In the genomic region with DNA sequence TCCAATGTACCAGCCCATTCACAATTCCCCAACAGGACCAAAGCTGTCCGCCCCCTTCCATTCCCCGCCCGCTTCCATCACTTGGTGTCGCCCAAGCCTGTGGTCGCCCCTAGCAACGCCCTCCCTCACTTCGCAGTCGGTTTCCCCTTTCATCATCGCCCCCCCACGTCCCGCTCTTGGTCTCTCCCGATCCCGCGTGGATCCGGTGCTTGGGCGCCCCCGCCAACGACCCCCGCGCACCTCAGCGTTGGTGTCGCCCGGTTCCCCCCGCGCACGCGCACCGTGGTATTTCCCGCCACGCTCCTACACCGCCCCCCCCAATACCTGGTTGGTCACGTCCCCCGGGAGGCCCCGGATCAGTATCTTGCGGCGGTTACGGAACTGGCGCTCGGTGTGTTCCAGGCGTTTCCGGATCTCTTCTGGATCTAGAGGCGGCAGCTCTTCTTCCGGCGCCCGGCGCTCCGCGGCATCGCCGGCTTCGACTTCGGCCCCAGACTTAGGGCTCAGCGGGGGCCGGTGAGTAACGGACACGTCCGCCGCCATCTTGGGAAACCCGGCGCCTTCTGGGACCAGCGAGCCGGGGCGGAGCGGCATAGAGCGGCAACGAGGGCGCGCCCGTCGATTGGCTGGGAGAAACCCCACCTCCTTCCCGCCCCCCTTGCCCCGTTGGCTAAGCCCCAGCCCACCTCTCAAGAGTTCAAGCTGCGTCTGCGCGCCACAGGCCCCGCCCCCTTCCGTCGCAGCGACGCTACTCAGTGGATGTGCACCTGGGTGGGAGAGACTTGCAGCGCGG, we compare ENCODE assay signal across 1 cellular context.
TF ChIP-seq lines count a peak whose summit lies in the region.

Gene RAVER1 (minus strand): TSS at position 565 of the 793 bp plus-strand sequence. CDS start 22 bp downstream, at position 543.

TF ChIP-seq in K562, 482 proteins besides CTCF, POLR2A, EP300 and RAD21 (continued from another document and continues in another):
- TF ChIP-seq CLOCK (CRISPR knock-in tag; IDR thresholded peaks at IDR 0.05; ENCODE audit: borderline replicate concordance), result no peak
- TF ChIP-seq PHF20 (IDR thresholded peaks at IDR 0.05; ENCODE audit: partially characterized antibody), result peak; percentile 62
- peak in 1 of 2 experiments; percentile 82; a peak in 3 of 4 replicates for TF ChIP-seq SIN3A (IDR thresholded peaks at IDR 0.05; ENCODE audit: borderline replicate concordance in 2 of 2, control insufficient read depth in 1 of 2, low read depth in 2 of 2, low read length in 2 of 2)
- peak; percentile 70 for TF ChIP-seq SMAD4 (CRISPR knock-in tag; conservative IDR thresholded peaks at IDR 0.05)
- peak; percentile 44; the same call in 1 of the 2 replicates for TF ChIP-seq ZBTB17 (CRISPR knock-in tag; IDR thresholded peaks at IDR 0.05)
- TF ChIP-seq ZC3H4 (CRISPR knock-in tag; IDR thresholded peaks at IDR 0.05; ENCODE audit: borderline replicate concordance), result peak; percentile 73; the same call in 1 of the 2 replicates
- TF ChIP-seq, protein P1, sequence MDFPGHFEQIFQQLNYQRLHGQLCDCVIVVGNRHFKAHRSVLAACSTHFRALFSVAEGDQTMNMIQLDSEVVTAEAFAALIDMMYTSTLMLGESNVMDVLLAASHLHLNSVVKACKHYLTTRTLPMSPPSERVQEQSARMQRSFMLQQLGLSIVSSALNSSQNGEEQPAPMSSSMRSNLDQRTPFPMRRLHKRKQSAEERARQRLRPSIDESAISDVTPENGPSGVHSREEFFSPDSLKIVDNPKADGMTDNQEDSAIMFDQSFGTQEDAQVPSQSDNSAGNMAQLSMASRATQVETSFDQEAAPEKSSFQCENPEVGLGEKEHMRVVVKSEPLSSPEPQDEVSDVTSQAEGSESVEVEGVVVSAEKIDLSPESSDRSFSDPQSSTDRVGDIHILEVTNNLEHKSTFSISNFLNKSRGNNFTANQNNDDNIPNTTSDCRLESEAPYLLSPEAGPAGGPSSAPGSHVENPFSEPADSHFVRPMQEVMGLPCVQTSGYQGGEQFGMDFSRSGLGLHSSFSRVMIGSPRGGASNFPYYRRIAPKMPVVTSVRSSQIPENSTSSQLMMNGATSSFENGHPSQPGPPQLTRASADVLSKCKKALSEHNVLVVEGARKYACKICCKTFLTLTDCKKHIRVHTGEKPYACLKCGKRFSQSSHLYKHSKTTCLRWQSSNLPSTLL (IDR thresholded peaks at IDR 0.05), result no peak
- no peak for TF ChIP-seq TCFL5 (CRISPR knock-in tag; conservative IDR thresholded peaks at IDR 0.05)
- no peak for TF ChIP-seq ZNF174 (CRISPR knock-in tag; IDR thresholded peaks at IDR 0.05)
- TF ChIP-seq CTBP1 (IDR thresholded peaks at IDR 0.05; ENCODE audit: borderline replicate concordance), result peak; percentile 11; the same call in 1 of the 2 replicates
- no peak; the same call in 1 of the 2 replicates for TF ChIP-seq FOSL1 (tag; conservative IDR thresholded peaks at IDR 0.05)
- no peak for TF ChIP-seq ZNF436 (CRISPR knock-in tag; IDR thresholded peaks at IDR 0.05)
- TF ChIP-seq, protein P2, sequence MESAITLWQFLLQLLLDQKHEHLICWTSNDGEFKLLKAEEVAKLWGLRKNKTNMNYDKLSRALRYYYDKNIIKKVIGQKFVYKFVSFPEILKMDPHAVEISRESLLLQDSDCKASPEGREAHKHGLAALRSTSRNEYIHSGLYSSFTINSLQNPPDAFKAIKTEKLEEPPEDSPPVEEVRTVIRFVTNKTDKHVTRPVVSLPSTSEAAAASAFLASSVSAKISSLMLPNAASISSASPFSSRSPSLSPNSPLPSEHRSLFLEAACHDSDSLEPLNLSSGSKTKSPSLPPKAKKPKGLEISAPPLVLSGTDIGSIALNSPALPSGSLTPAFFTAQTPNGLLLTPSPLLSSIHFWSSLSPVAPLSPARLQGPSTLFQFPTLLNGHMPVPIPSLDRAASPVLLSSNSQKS (CRISPR knock-in tag; IDR thresholded peaks at IDR 0.05), result no peak
- TF ChIP-seq BMI1 (IDR thresholded peaks at IDR 0.05; ENCODE audit: low read length), result peak; percentile 73; the same call in 1 of the 2 replicates
- TF ChIP-seq CBX5 (IDR thresholded peaks at IDR 0.05; ENCODE audit: borderline replicate concordance, low read depth), result no peak
- no peak for TF ChIP-seq ZNF408 (CRISPR knock-in tag; IDR thresholded peaks at IDR 0.05; ENCODE audit: low read depth)
- TF ChIP-seq ZNF165 (CRISPR knock-in tag; IDR thresholded peaks at IDR 0.05; ENCODE audit: borderline replicate concordance), result no peak
- TF ChIP-seq ZNF764 (CRISPR knock-in tag; IDR thresholded peaks at IDR 0.05; ENCODE audit: low read depth), result no peak
- no peak for TF ChIP-seq DDX20 (tag; IDR thresholded peaks at IDR 0.05; ENCODE audit: low read depth)
- no peak for TF ChIP-seq ZC3H11A (IDR thresholded peaks at IDR 0.05; ENCODE audit: low read depth, low read length)
- TF ChIP-seq TCF3 (CRISPR knock-in tag; IDR thresholded peaks at IDR 0.05), result no peak
- TF ChIP-seq FUS (optimal IDR thresholded peaks at IDR 0.05; ENCODE audit: low read depth, low read length), result no peak
- TF ChIP-seq KLF6 (CRISPR knock-in tag; IDR thresholded peaks at IDR 0.05; ENCODE audit: borderline replicate concordance), result 0 out of 2 replicates have a peak, but pooled peaks have one; percentile 25
- no peak; the same call in 1 of the 2 replicates for TF ChIP-seq MAFF (IDR thresholded peaks at IDR 0.05; ENCODE audit: low read length)
- peak; percentile 18 to 62 for TF ChIP-seq E2F6 (IDR thresholded peaks at IDR 0.05; ENCODE audit: borderline replicate concordance in 1 of 2, extremely low read depth in 1 of 2, insufficient read depth in 1 of 2, insufficient read length in 1 of 2, low read depth in 1 of 2, low read length in 1 of 2, poor library complexity in 1 of 2, severe bottlenecking in 1 of 2)
- no peak for TF ChIP-seq FOS (IDR thresholded peaks at IDR 0.05; ENCODE audit: extremely low read depth, insufficient read length)
- TF ChIP-seq, protein P3, sequence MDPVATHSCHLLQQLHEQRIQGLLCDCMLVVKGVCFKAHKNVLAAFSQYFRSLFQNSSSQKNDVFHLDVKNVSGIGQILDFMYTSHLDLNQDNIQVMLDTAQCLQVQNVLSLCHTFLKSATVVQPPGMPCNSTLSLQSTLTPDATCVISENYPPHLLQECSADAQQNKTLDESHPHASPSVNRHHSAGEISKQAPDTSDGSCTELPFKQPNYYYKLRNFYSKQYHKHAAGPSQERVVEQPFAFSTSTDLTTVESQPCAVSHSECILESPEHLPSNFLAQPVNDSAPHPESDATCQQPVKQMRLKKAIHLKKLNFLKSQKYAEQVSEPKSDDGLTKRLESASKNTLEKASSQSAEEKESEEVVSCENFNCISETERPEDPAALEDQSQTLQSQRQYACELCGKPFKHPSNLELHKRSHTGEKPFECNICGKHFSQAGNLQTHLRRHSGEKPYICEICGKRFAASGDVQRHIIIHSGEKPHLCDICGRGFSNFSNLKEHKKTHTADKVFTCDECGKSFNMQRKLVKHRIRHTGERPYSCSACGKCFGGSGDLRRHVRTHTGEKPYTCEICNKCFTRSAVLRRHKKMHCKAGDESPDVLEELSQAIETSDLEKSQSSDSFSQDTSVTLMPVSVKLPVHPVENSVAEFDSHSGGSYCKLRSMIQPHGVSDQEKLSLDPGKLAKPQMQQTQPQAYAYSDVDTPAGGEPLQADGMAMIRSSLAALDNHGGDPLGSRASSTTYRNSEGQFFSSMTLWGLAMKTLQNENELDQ (CRISPR knock-in tag; IDR thresholded peaks at IDR 0.05; ENCODE audit: borderline replicate concordance), result no peak
- no peak for TF ChIP-seq POLR3A (IDR thresholded peaks at IDR 0.05; ENCODE audit: borderline replicate concordance, extremely low read depth, insufficient read depth, insufficient read length)
- TF ChIP-seq NR2C2 (CRISPR knock-in tag; IDR thresholded peaks at IDR 0.05), result peak; percentile 74; the same call in 1 of the 2 replicates
- no peak for TF ChIP-seq NR2C2 (tag; IDR thresholded peaks at IDR 0.05)
- TF ChIP-seq MYBL2 (IDR thresholded peaks at IDR 0.05; ENCODE audit: low read depth), result no peak
- TF ChIP-seq MYBL2 (CRISPR knock-in tag; IDR thresholded peaks at IDR 0.05; ENCODE audit: borderline replicate concordance), result no peak
- TF ChIP-seq SIN3B (IDR thresholded peaks at IDR 0.05; ENCODE audit: low read depth), result peak; percentile 92
- peak; percentile 95 for TF ChIP-seq MBD2 (IDR thresholded peaks at IDR 0.05; ENCODE audit: borderline replicate concordance, low read depth)
- TF ChIP-seq NEUROD1 (IDR thresholded peaks at IDR 0.05; ENCODE audit: borderline replicate concordance, low read depth, low read length, partially characterized antibody), result peak; percentile 2
- no peak for TF ChIP-seq BDP1 (IDR thresholded peaks at IDR 0.05; ENCODE audit: insufficient read depth, insufficient read length)
- no peak for TF ChIP-seq SMARCA4 (IDR thresholded peaks at IDR 0.05)
- TF ChIP-seq, protein P4, sequence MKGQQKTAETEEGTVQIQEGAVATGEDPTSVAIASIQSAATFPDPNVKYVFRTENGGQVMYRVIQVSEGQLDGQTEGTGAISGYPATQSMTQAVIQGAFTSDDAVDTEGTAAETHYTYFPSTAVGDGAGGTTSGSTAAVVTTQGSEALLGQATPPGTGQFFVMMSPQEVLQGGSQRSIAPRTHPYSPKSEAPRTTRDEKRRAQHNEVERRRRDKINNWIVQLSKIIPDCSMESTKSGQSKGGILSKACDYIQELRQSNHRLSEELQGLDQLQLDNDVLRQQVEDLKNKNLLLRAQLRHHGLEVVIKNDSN (CRISPR knock-in tag; IDR thresholded peaks at IDR 0.05), result peak; percentile 28; the same call in 1 of the 2 replicates
- 0 out of 2 replicates have a peak, but pooled peaks have one; percentile 75 for TF ChIP-seq PHB (CRISPR knock-in tag; IDR thresholded peaks at IDR 0.05)
- TF ChIP-seq RBBP5 (IDR thresholded peaks at IDR 0.05; ENCODE audit: borderline replicate concordance, insufficient read depth, low read length, poor library complexity, severe bottlenecking), result peak; percentile 92
- no peak for TF ChIP-seq ETS2 (tag; IDR thresholded peaks at IDR 0.05; ENCODE audit: borderline replicate concordance, poor library complexity, severe bottlenecking)
- peak in 1 of 2 experiments; percentile 94; a peak in 2 of 4 replicates for TF ChIP-seq ZNF639 (CRISPR knock-in tag; conservative IDR thresholded peaks at IDR 0.05 in 1 of 2, IDR thresholded peaks at IDR 0.05 in 1 of 2)
- TF ChIP-seq GTF3C2 (IDR thresholded peaks at IDR 0.05; ENCODE audit: borderline replicate concordance, extremely low read depth, insufficient read length), result no peak
- TF ChIP-seq SMAD1 (IDR thresholded peaks at IDR 0.05; ENCODE audit: low read depth, low read length, partially characterized antibody), result peak; percentile 85
- TF ChIP-seq, protein P5, sequence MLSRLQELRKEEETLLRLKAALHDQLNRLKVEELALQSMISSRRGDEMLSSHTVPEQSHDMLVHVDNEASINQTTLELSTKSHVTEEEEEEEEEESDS (CRISPR knock-in tag; IDR thresholded peaks at IDR 0.05), result no peak
- peak; percentile 78 for TF ChIP-seq MYC (IDR thresholded peaks at IDR 0.05; ENCODE audit: low read depth, low read length)
- peak; percentile 72 for TF ChIP-seq MYC (CRISPR knock-in tag; IDR thresholded peaks at IDR 0.05; ENCODE audit: borderline replicate concordance, low read depth)
- TF ChIP-seq ZNF124 (CRISPR knock-in tag; IDR thresholded peaks at IDR 0.05), result no peak
- TF ChIP-seq PURB (CRISPR knock-in tag; IDR thresholded peaks at IDR 0.05; ENCODE audit: low read depth), result no peak
- no peak for TF ChIP-seq SMARCC2 (IDR thresholded peaks at IDR 0.05; ENCODE audit: low read depth)
